In the genomic region with DNA sequence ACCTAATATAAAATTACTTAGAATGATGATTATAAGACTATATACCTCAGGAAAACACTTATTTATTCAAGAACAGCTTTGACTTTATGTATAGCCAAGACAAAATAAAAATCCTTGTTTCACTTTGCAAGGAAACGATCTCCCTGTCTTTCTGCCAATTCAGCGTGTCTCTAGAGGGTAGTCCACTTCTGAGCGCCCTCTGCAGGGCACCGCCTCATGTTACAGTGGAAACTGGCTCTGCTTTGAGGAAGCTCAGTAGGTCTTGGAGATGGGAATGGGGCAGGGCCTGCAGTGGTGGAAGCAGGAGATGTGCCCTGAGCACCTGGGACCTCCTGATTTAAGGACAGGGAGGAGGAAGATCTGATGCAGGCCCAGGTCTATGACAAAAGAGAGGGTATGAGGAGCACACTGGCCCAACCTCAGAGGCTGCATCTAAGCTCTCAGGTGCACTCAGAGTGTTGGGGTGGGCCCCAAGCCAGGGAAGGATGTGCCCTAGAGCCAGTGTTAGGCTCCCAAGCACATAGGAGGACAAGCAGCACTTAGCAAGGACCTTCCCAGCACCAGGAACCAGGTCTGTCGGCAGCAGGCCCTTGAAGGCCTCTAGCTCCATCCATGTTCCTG, we compare ENCODE assay signal across 8 cellular contexts.
DNase-seq lines count a peak whose midpoint lies in the region; ATAC-seq and TF ChIP-seq lines count a peak whose summit lies in the region.

No MANE protein-coding gene starts in this region.

- no peak overlapping the region for H3K4me3 ChIP-seq in AG04450 (ENCODE audit: low read depth, low read length)
- H3K4me3 ChIP-seq in H7 (ENCODE audit: insufficient read depth, low read depth, low read length): no peak overlapping the region

- no peak for ATAC-seq in HG02852 (IDR thresholded peaks at IDR 0.05; ENCODE audit: unreplicated experiment)
- ATAC-seq in HG03571 (IDR thresholded peaks at IDR 0.05; ENCODE audit: unreplicated experiment): no peak

- H3K9me3 ChIP-seq in AG04450 (ENCODE audit: control insufficient read depth, insufficient read depth, low read length): no peaks in the 10 kb centered on the region

- H3K27me3 ChIP-seq in AG04450 (ENCODE audit: control insufficient read depth, insufficient read depth, low read length) (no peaks in the 10 kb centered on the region), H7 (ENCODE audit: control insufficient read depth, insufficient read depth, low read length) (no peaks in the 10 kb centered on the region)

- H3K36me3 ChIP-seq in H7 (replicated peaks; ENCODE audit: control insufficient read depth, insufficient read depth, low read length): no peaks in the 10 kb centered on the region

- DNase-seq in AG04450 (ENCODE audit: low read depth, low spot score) (no peak), H7 (peak; percentile 56), fibroblast of gingiva (ENCODE audit: low read depth) (peak; percentile 57), smooth muscle cell of the brain vasculature (ENCODE audit: low read depth, low spot score) (peak; percentile 23), activated gamma-delta T cell treated with Interleukin-2 at 50 U/mL for 16 hours (no peak)

- TF ChIP-seq CTCF in AG04450 (IDR thresholded peaks at IDR 0.05; ENCODE audit: low read depth, low read length): peak; percentile 66

- POLR2A ChIA-PET in AG04450 (lab: Yijun Ruan, JAX): no interaction called here

- CTCF ChIA-PET in AG04450 (lab: Charles Lee): interaction anchor here (0.6 to 1.9 kb wide), 21 partner anchors 9 to 1210 kb away, joined by 3 to 10 read pairs (median 3); no protein-coding TSS in a partner anchor

- H3K27ac ChIP-seq in AG04450 (ENCODE audit: low read depth, low read length): no peak overlapping the region

TF ChIP-seq in PFSK-1, 5 proteins besides CTCF, POLR2A, EP300 and RAD21:
- TF ChIP-seq TAF1 (IDR thresholded peaks at IDR 0.05; ENCODE audit: borderline replicate concordance, insufficient read depth, low read length): 0 out of 2 replicates have a peak, but pooled peaks have one; percentile 24
- TF ChIP-seq SIN3A (IDR thresholded peaks at IDR 0.05; ENCODE audit: borderline replicate concordance, insufficient read depth, low read length): no peak
- no peak for TF ChIP-seq FOXP2 (optimal IDR thresholded peaks at IDR 0.05; ENCODE audit: borderline replicate concordance, extremely low read depth, extremely low read length, insufficient read depth)
TF ChIP-seq in PFSK-1: peak in this region for 1.

Comparison
In these comparisons a context has a peak if more than half of its experiments do, and no peak if none do; other contexts are left out.
1. DNase-seq: peak in H7 (single experiment), fibroblast of gingiva (single experiment) and smooth muscle cell of the brain vasculature (single experiment); none in AG04450 (single experiment) and activated gamma-delta T cell treated with Interleukin-2 at 50 U/mL for 16 hours (single experiment).